ENCODE assay signal across 24 cellular contexts in genomic region chr10:30765022-30765610, GRCh38.
DNase-seq lines count a peak whose midpoint lies in the region; ATAC-seq, FAIRE-seq and TF ChIP-seq lines count a peak whose summit lies in the region.
"Had no signal": no experiment of that assay in that cellular context is flagged by ENCODE, and none has a peak within 500 bp of the region (broad histone marks: within the 10 kb centered on the region; RNA-seq: fewer than 3 reads in every experiment).

No MANE protein-coding gene starts in this region.

- no peak for FAIRE-seq in astrocyte (lab: Jason Lieb, UNC)
- FAIRE-seq: G401.6 had no signal

- H2BK120ac ChIP-seq in H9 (ENCODE audit: low read depth, low read length, poor library complexity, severe bottlenecking) (no peak overlapping the region), mesenchymal stem cell (ENCODE audit: low read depth, low read length) (no peak overlapping the region)

- H3K4me2 ChIP-seq in H9 (ENCODE audit: insufficient read depth, insufficient read length, low read length): no peak overlapping the region
- peak overlapping the region; percentile 16 for H3K4me2 ChIP-seq in astrocyte (ENCODE audit: low read length)
- H3K4me2 ChIP-seq in mesenchymal stem cell (ENCODE audit: low read length, poor library complexity, severe bottlenecking): no peak overlapping the region
- H3K4me2 ChIP-seq in neural progenitor cell: no peak overlapping the region

- H3K4me3 ChIP-seq in astrocyte (ENCODE audit: insufficient read depth, low read depth, low read length) (no peak overlapping the region), mesenchymal stem cell (ENCODE audit: insufficient read depth in 1 of 2, low read depth in 1 of 2, low read length in 2 of 2) (no peak overlapping the region), sigmoid colon (no peak overlapping the region), neural progenitor cell (no peak overlapping the region)

- H4K91ac ChIP-seq in H9 (ENCODE audit: insufficient read length, low read depth, low read length): no peak overlapping the region
- peak overlapping the region; percentile 58 for H4K91ac ChIP-seq in mesenchymal stem cell (ENCODE audit: low read length)

- no peak for TF ChIP-seq POLR2A in sigmoid colon (IDR thresholded peaks at IDR 0.05)

- no peak overlapping the region for H3K56ac ChIP-seq in H9 (ENCODE audit: insufficient read length, low read depth, low read length)

- no peak overlapping the region for H2AK5ac ChIP-seq in H9 (ENCODE audit: insufficient read length, low read length)
- H2AK5ac ChIP-seq in mesenchymal stem cell (ENCODE audit: low read length, severe bottlenecking): no peak overlapping the region

- peaks cover 4% of the 10 kb centered on the region for H3K9me3 ChIP-seq in H9 (ENCODE audit: control insufficient read depth, low read depth, low read length)
- H3K9me3 ChIP-seq in astrocyte (ENCODE audit: insufficient read depth, low read depth, low read length): peaks cover 8% of the 10 kb centered on the region
- H3K9me3 ChIP-seq in mesenchymal stem cell (ENCODE audit: control insufficient read depth, low read length): peaks cover 4% of the 10 kb centered on the region
- H3K9me3 ChIP-seq in sigmoid colon: peaks cover 0 to 7% (median 3%) of the 10 kb centered on the region in 4 donors
- no peaks in the 10 kb centered on the region for H3K9me3 ChIP-seq in neural progenitor cell (ENCODE audit: low read depth)

- no peak overlapping the region for H3K18ac ChIP-seq in H9 (ENCODE audit: insufficient read length, low read depth, low read length)
- H3K18ac ChIP-seq in mesenchymal stem cell (ENCODE audit: low read depth in 1 of 2, low read length in 2 of 2): no peak overlapping the region

- H3K4ac ChIP-seq in H9 (ENCODE audit: low read depth, low read length) (no peak overlapping the region), mesenchymal stem cell (ENCODE audit: low read depth in 1 of 2, low read length in 2 of 2) (no peak overlapping the region)

- H3K36me3 ChIP-seq in astrocyte (ENCODE audit: insufficient read depth, low read length): no peaks in the 10 kb centered on the region
- no peaks in the 10 kb centered on the region for H3K36me3 ChIP-seq in mesenchymal stem cell (ENCODE audit: control insufficient read depth in 1 of 2, insufficient read depth in 2 of 2, low read depth in 1 of 2, low read length in 2 of 2)
- H3K36me3 ChIP-seq in sigmoid colon: no peaks in the 10 kb centered on the region
- no peaks in the 10 kb centered on the region for H3K36me3 ChIP-seq in neural progenitor cell

- H4K8ac ChIP-seq in H9 (replicated peaks; ENCODE audit: insufficient read length, low read depth, low read length) (no peak overlapping the region), mesenchymal stem cell (ENCODE audit: low read length) (no peak overlapping the region)

- H3K4me1 ChIP-seq in H9 (ENCODE audit: insufficient read depth, low read length): no peaks in the 10 kb centered on the region
- H3K4me1 ChIP-seq in astrocyte (ENCODE audit: insufficient read depth, low read length): no peaks in the 10 kb centered on the region
- no peaks in the 10 kb centered on the region for H3K4me1 ChIP-seq in mesenchymal stem cell (ENCODE audit: control insufficient read depth, insufficient read depth, low read depth, low read length)
- H3K4me1 ChIP-seq in sigmoid colon: peaks cover 0 to 42% (median 23%) of the 10 kb centered on the region in 4 donors
- no peaks in the 10 kb centered on the region for H3K4me1 ChIP-seq in neural progenitor cell

- H3K27ac ChIP-seq in H9 (ENCODE audit: insufficient read length, low read depth, low read length) (no peak overlapping the region), astrocyte (ENCODE audit: low read depth, low read length) (no peak overlapping the region), mesenchymal stem cell (ENCODE audit: low read length, poor library complexity, severe bottlenecking) (no peak overlapping the region), sigmoid colon (peak overlapping the region in 3 of 4 donors; percentile 82 to 90 (median 87)), neural progenitor cell (no peak overlapping the region)
- H3K27ac ChIP-seq: C4-2B, HL-60 had no signal

- no peak for ATAC-seq in GM21528 (IDR thresholded peaks at IDR 0.05; ENCODE audit: low FRiP score, unreplicated experiment)
- ATAC-seq in stimulated activated naive CD8-positive, alpha-beta T cell treated with anti-CD3 and anti-CD28 coated beads, Interleukin-15, amount 100 ng/mL, for 72 hours: no peak

- H3K79me1 ChIP-seq in H9 (ENCODE audit: insufficient read depth, low read depth, low read length, poor library complexity, severe bottlenecking) (no peaks in the 10 kb centered on the region), mesenchymal stem cell (replicated peaks; ENCODE audit: low read length, poor library complexity, severe bottlenecking) (no peaks in the 10 kb centered on the region)

- DNase-seq in H9 (no peak), astrocyte (ENCODE audit: low read depth) (peak; percentile 73), mesenchymal stem cell (no peak), sigmoid colon (no peak), hippocampal formation (lab: John Stamatoyannopoulos, UW) (no peak), neural progenitor cell (ENCODE audit: low spot score) (no peak)
- no peak for DNase-seq in stimulated activated naive CD8-positive, alpha-beta T cell treated with anti-CD3 and anti-CD28 coated beads, Interleukin-15, amount 100 ng/mL, for 72 hours
- DNase-seq: AML-193; Calu3; CD8-positive, alpha-beta memory T cell; DMS153; H7; KG1; NCI-H1105; NCI-H146; NCI-H2029; NCI-H2227 treated with DMSO at 0.1 percent for 48 hours; NCI-H510A; NCI-H748 treated with DMSO at 0.1 percent for 48 hours; SIG-M5 had no signal

- H3K9me3 Mint-ChIP-seq in H9 (peaks cover 33 to 35% of the 10 kb centered on the region in 2 experiments), astrocyte (ENCODE audit: unreplicated experiment) (peaks cover 16% of the 10 kb centered on the region), neural progenitor cell (peaks cover 20% of the 10 kb centered on the region)
- H3K9me3 Mint-ChIP-seq in stimulated activated naive CD8-positive, alpha-beta T cell treated with anti-CD3 and anti-CD28 coated beads, Interleukin-15, amount 100 ng/mL, for 72 hours: no peaks in the 10 kb centered on the region

- H3K4me3 Mint-ChIP-seq in H9 (no peak overlapping the region), astrocyte (ENCODE audit: unreplicated experiment) (no peak overlapping the region), neural progenitor cell (no peak overlapping the region)
- H3K4me3 Mint-ChIP-seq in stimulated activated naive CD8-positive, alpha-beta T cell treated with anti-CD3 and anti-CD28 coated beads, Interleukin-15, amount 100 ng/mL, for 72 hours: no peak overlapping the region
- H3K4me3 Mint-ChIP-seq: CD8-positive, alpha-beta memory T cell had no signal

- TF ChIP-seq EP300 in sigmoid colon (IDR thresholded peaks at IDR 0.05): no peak

- H3K23ac ChIP-seq in H9 (ENCODE audit: insufficient read length, low read depth, low read length) (no peak overlapping the region), mesenchymal stem cell (ENCODE audit: low read length in 2 of 2) (no peak overlapping the region)

- H3K27me3 Mint-ChIP-seq in H9 (ENCODE audit: low read depth) (peaks cover 4% of the 10 kb centered on the region), astrocyte (ENCODE audit: low read depth, unreplicated experiment) (peaks cover 14% of the 10 kb centered on the region), neural progenitor cell (ENCODE audit: insufficient read depth, low read depth) (peaks cover 5% of the 10 kb centered on the region)
- H3K27me3 Mint-ChIP-seq in stimulated activated naive CD8-positive, alpha-beta T cell treated with anti-CD3 and anti-CD28 coated beads, Interleukin-15, amount 100 ng/mL, for 72 hours: no peaks in the 10 kb centered on the region
- H3K27me3 Mint-ChIP-seq: CD8-positive, alpha-beta memory T cell had no signal

- H3K27me3 ChIP-seq in H9 (ENCODE audit: insufficient read depth, low read length) (no peaks in the 10 kb centered on the region), astrocyte (ENCODE audit: insufficient read depth, low read length) (no peaks in the 10 kb centered on the region), mesenchymal stem cell (ENCODE audit: control insufficient read depth in 1 of 2, insufficient read depth in 1 of 2, low read length in 2 of 2) (no peaks in the 10 kb centered on the region), sigmoid colon (no peaks in the 10 kb centered on the region), neural progenitor cell (no peaks in the 10 kb centered on the region)

- TF ChIP-seq CTCF in H9 (conservative IDR thresholded peaks at IDR 0.05) (no peak), astrocyte (IDR thresholded peaks at IDR 0.05; ENCODE audit: insufficient read depth, low read depth, low read length) (no peak), sigmoid colon (IDR thresholded peaks at IDR 0.05) (no peak), neural progenitor cell (IDR thresholded peaks at IDR 0.05) (no peak)

- H2BK15ac ChIP-seq in H9 (ENCODE audit: low read depth, low read length): no peak overlapping the region
- H2BK15ac ChIP-seq in mesenchymal stem cell (ENCODE audit: low read depth, poor library complexity, severe bottlenecking): no peak overlapping the region

- no peaks in the 10 kb centered on the region for H3K23me2 ChIP-seq in H9 (ENCODE audit: insufficient read length, low read depth, low read length, poor library complexity, severe bottlenecking)

- H2AFZ ChIP-seq in H9 (ENCODE audit: low read length): no peak overlapping the region
- H2AFZ ChIP-seq in astrocyte (ENCODE audit: low read depth, low read length): peak overlapping the region; percentile 4
- no peak overlapping the region for H2AFZ ChIP-seq in mesenchymal stem cell (ENCODE audit: low read depth, low read length)
- no peak overlapping the region for H2AFZ ChIP-seq in neural progenitor cell (replicated peaks)

- no peak overlapping the region for H4K5ac ChIP-seq in H9 (ENCODE audit: insufficient read length, low read depth, low read length)

- WGBS in H9 (ENCODE audit: extremely low coverage, insufficient read length, low lambda C conversion rate): no CpG with 5 or more reads among the region's 11 CpGs
- 84% methylated on average over 11 of the region's 11 CpGs for WGBS in mesenchymal stem cell
- WGBS in sigmoid colon, 2 donors: 73 to 80% methylated on average over 11 of the region's 11 CpGs

- H3K79me2 ChIP-seq in H9 (ENCODE audit: insufficient read depth, low read length) (no peaks in the 10 kb centered on the region), astrocyte (ENCODE audit: insufficient read depth, low read length) (no peaks in the 10 kb centered on the region), neural progenitor cell (ENCODE audit: low read depth) (no peaks in the 10 kb centered on the region)

- no peak overlapping the region for H2BK12ac ChIP-seq in H9 (ENCODE audit: insufficient read length, low read depth, low read length)
- no peak overlapping the region for H2BK12ac ChIP-seq in mesenchymal stem cell (ENCODE audit: low read length in 2 of 2)

- H3T11ph ChIP-seq in H9 (ENCODE audit: low read length): no peak overlapping the region

- intact Hi-C loops in sigmoid colon (cut with DNase I): loop anchor here (2.0 kb wide), 1 partner anchor 20 kb away; no protein-coding TSS in a partner anchor

- peaks cover 2 to 29% (median 9%) of the 10 kb centered on the region in 3 experiments; a peak in 6 of 7 replicates for H3K36me3 Mint-ChIP-seq in H9 (ENCODE audit: insufficient read depth in 1 of 3, low read depth in 3 of 3)
- H3K36me3 Mint-ChIP-seq in astrocyte (ENCODE audit: low read depth, unreplicated experiment): no peaks in the 10 kb centered on the region
- no peaks in the 10 kb centered on the region for H3K36me3 Mint-ChIP-seq in neural progenitor cell
- H3K36me3 Mint-ChIP-seq: CD8-positive, alpha-beta memory T cell had no signal

- H2BK20ac ChIP-seq in H9 (ENCODE audit: low read depth, low read length, poor library complexity, severe bottlenecking): no peak overlapping the region

- H3K14ac ChIP-seq in H9 (ENCODE audit: insufficient read depth, low read length) (peak overlapping the region; percentile 21; the same call in 1 of the 2 replicates), mesenchymal stem cell (ENCODE audit: low read length in 2 of 2) (no peak overlapping the region)

- H3K9ac ChIP-seq in H9 (ENCODE audit: extremely low read depth, insufficient read length, low read length) (no peak overlapping the region), astrocyte (ENCODE audit: low read length) (no peak overlapping the region), mesenchymal stem cell (ENCODE audit: low read length) (no peak overlapping the region), neural progenitor cell (no peak overlapping the region)

- no peaks in the 10 kb centered on the region for H3F3A ChIP-seq in neural progenitor cell (ENCODE audit: low read depth)

- H3K4me1 Mint-ChIP-seq in H9 (no peaks in the 10 kb centered on the region), astrocyte (ENCODE audit: low read depth, unreplicated experiment) (no peaks in the 10 kb centered on the region), neural progenitor cell (no peaks in the 10 kb centered on the region)
- H3K4me1 Mint-ChIP-seq in stimulated activated naive CD8-positive, alpha-beta T cell treated with anti-CD3 and anti-CD28 coated beads, Interleukin-15, amount 100 ng/mL, for 72 hours: peaks cover 7% of the 10 kb centered on the region
- H3K4me1 Mint-ChIP-seq: CD8-positive, alpha-beta memory T cell had no signal

- no peak overlapping the region; a peak in 1 of 7 replicates for H3K27ac Mint-ChIP-seq in H9
- H3K27ac Mint-ChIP-seq in astrocyte (ENCODE audit: unreplicated experiment): no peak overlapping the region
- no peak overlapping the region for H3K27ac Mint-ChIP-seq in neural progenitor cell
- H3K27ac Mint-ChIP-seq in stimulated activated naive CD8-positive, alpha-beta T cell treated with anti-CD3 and anti-CD28 coated beads, Interleukin-15, amount 100 ng/mL, for 72 hours: peak overlapping the region in 1 of 2 donors; percentile 7
- H3K27ac Mint-ChIP-seq: CD8-positive, alpha-beta memory T cell had no signal

- H2BK5ac ChIP-seq in H9 (ENCODE audit: insufficient read length, low read length) (no peak overlapping the region), mesenchymal stem cell (ENCODE audit: low read depth, low read length, poor library complexity, severe bottlenecking) (no peak overlapping the region)

- H4K20me1 ChIP-seq in H9 (ENCODE audit: control insufficient read depth, insufficient read depth, insufficient read length) (no peaks in the 10 kb centered on the region), astrocyte (ENCODE audit: insufficient read depth, low read length) (no peaks in the 10 kb centered on the region), neural progenitor cell (ENCODE audit: low read depth) (no peaks in the 10 kb centered on the region)

Comparison
In these comparisons a context has a peak if more than half of its experiments do, and no peak if none do; other contexts are left out.
1. H3K27ac ChIP-seq: peak in sigmoid colon (3 of 4); none in H9 (single experiment), astrocyte (single experiment), mesenchymal stem cell (single experiment) and neural progenitor cell (single experiment).